In the genomic region with DNA sequence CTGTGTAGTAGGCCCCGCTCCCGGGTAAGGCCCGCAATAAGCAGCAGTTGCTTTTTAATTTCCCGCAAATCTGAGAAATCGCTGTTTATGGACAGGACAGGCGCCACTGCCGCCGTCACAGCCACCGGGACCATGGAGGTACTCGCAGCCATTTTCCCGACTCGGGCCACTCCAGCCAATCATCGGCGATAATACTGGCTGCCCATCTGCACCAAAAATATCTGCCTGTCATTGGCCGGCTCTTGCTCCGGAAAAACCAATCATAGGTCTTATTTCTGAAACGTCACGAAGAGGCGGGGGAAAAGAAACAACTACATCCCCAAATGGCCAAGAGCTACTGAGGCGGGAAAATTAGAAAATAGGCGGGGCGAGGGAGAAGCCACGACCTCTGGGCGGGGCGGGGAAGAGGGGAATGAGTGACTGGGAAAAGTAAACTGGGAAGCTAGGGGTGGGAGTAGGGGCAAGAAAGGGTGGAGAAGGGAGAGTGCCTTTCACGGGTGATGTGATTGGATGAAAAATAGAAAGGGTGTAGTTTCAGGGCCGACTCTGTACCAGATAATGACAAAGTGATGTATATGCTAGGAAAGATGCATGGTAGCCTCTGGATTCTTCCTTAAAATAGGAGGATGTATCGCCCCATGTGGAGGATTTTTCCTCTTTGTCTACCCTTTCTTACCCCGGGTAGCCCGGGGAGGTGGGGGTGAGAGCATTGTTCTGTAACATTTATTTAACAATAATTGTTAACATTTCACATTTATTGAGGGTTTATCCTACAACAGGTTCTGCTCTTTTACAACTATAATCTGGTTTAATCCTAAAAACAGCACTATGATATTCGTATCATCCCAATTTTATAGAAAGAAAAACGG, we compare ENCODE assay signal across 1 cellular context.
A peak's percentile ranks its signal among the peaks of the same experiment; 100 is the strongest.
TF ChIP-seq lines count a peak whose summit lies in the region.

A gene with protein sequence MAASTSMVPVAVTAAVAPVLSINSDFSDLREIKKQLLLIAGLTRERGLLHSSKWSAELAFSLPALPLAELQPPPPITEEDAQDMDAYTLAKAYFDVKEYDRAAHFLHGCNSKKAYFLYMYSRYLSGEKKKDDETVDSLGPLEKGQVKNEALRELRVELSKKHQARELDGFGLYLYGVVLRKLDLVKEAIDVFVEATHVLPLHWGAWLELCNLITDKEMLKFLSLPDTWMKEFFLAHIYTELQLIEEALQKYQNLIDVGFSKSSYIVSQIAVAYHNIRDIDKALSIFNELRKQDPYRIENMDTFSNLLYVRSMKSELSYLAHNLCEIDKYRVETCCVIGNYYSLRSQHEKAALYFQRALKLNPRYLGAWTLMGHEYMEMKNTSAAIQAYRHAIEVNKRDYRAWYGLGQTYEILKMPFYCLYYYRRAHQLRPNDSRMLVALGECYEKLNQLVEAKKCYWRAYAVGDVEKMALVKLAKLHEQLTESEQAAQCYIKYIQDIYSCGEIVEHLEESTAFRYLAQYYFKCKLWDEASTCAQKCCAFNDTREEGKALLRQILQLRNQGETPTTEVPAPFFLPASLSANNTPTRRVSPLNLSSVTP (minus strand): TSS at position 163 of the 869 bp plus-strand sequence. CDS start 11 bp downstream, at position 152.

TF ChIP-seq in HEK293, 187 proteins besides CTCF, POLR2A, EP300 and RAD21 (continued from another document and continues in another):
- no peak for TF ChIP-seq ZNF555 (tag by site-specific recombination; conservative IDR thresholded peaks at IDR 0.05)
- TF ChIP-seq ZNF175 (tag by site-specific recombination; IDR thresholded peaks at IDR 0.05): no peak
- TF ChIP-seq ZFP3 (tag by site-specific recombination; IDR thresholded peaks at IDR 0.05; ENCODE audit: low read depth): no peak
- TF ChIP-seq KLF9 (tag by site-specific recombination; IDR thresholded peaks at IDR 0.05; ENCODE audit: low read depth): peak; percentile 51
- peak; percentile 76 for TF ChIP-seq ZNF24 (tag by site-specific recombination; IDR thresholded peaks at IDR 0.05)
- TF ChIP-seq, protein P1, sequence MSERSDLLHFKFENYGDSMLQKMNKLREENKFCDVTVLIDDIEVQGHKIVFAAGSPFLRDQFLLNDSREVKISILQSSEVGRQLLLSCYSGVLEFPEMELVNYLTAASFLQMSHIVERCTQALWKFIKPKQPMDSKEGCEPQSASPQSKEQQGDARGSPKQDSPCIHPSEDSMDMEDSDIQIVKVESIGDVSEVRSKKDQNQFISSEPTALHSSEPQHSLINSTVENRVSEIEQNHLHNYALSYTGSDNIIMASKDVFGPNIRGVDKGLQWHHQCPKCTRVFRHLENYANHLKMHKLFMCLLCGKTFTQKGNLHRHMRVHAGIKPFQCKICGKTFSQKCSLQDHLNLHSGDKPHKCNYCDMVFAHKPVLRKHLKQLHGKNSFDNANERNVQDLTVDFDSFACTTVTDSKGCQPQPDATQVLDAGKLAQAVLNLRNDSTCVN (tag by site-specific recombination; optimal IDR thresholded peaks at IDR 0.05): no peak
- no peak for TF ChIP-seq ZNF701 (tag by site-specific recombination; IDR thresholded peaks at IDR 0.05)
- TF ChIP-seq, protein P2, sequence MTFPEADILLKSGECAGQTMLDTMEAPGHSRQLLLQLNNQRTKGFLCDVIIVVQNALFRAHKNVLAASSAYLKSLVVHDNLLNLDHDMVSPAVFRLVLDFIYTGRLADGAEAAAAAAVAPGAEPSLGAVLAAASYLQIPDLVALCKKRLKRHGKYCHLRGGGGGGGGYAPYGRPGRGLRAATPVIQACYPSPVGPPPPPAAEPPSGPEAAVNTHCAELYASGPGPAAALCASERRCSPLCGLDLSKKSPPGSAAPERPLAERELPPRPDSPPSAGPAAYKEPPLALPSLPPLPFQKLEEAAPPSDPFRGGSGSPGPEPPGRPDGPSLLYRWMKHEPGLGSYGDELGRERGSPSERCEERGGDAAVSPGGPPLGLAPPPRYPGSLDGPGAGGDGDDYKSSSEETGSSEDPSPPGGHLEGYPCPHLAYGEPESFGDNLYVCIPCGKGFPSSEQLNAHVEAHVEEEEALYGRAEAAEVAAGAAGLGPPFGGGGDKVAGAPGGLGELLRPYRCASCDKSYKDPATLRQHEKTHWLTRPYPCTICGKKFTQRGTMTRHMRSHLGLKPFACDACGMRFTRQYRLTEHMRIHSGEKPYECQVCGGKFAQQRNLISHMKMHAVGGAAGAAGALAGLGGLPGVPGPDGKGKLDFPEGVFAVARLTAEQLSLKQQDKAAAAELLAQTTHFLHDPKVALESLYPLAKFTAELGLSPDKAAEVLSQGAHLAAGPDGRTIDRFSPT (tag by site-specific recombination; IDR thresholded peaks at IDR 0.05): no peak
- TF ChIP-seq MEIS1 (CRISPR knock-in tag; IDR thresholded peaks at IDR 0.05; ENCODE audit: borderline replicate concordance): no peak
- no peak for TF ChIP-seq ZNF785 (tag by site-specific recombination; IDR thresholded peaks at IDR 0.05)
- TF ChIP-seq ZBTB21 (tag by site-specific recombination; IDR thresholded peaks at IDR 0.05): no peak
- TF ChIP-seq, protein P3, sequence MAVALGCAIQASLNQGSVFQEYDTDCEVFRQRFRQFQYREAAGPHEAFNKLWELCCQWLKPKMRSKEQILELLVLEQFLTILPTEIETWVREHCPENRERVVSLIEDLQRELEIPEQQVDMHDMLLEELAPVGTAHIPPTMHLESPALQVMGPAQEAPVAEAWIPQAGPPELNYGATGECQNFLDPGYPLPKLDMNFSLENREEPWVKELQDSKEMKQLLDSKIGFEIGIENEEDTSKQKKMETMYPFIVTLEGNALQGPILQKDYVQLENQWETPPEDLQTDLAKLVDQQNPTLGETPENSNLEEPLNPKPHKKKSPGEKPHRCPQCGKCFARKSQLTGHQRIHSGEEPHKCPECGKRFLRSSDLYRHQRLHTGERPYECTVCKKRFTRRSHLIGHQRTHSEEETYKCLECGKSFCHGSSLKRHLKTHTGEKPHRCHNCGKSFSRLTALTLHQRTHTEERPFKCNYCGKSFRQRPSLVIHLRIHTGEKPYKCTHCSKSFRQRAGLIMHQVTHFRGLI (tag by site-specific recombination; IDR thresholded peaks at IDR 0.05): no peak; the same call in 1 of the 2 replicates
- TF ChIP-seq, protein P4, sequence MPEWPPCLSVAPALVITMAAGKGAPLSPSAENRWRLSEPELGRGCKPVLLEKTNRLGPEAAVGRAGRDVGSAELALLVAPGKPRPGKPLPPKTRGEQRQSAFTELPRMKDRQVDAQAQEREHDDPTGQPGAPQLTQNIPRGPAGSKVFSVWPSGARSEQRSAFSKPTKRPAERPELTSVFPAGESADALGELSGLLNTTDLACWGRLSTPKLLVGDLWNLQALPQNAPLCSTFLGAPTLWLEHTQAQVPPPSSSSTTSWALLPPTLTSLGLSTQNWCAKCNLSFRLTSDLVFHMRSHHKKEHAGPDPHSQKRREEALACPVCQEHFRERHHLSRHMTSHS (tag by site-specific recombination; IDR thresholded peaks at IDR 0.05): no peak
- no peak for TF ChIP-seq ZNF169 (tag by site-specific recombination; IDR thresholded peaks at IDR 0.05)
- TF ChIP-seq ZNF830 (tag by site-specific recombination; IDR thresholded peaks at IDR 0.05; ENCODE audit: low read depth): no peak
- no peak for TF ChIP-seq KLF7 (tag by site-specific recombination; IDR thresholded peaks at IDR 0.05; ENCODE audit: borderline replicate concordance)
- TF ChIP-seq, protein P5, sequence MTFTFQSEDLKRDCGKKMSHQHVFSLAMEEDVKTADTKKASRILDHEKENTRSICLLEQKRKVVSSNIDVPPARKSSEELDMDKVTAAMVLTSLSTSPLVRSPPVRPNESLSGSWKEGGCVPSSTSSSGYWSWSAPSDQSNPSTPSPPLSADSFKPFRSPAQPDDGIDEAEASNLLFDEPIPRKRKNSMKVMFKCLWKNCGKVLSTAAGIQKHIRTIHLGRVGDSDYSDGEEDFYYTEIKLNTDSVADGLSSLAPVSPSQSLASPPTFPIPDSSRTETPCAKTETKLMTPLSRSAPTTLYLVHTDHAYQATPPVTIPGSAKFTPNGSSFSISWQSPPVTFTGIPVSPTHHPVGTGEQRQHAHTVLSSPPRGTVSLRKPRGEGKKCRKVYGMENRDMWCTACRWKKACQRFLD (tag by site-specific recombination; IDR thresholded peaks at IDR 0.05): no peak
- no peak for TF ChIP-seq ZNF138 (tag by site-specific recombination; IDR thresholded peaks at IDR 0.05; ENCODE audit: borderline replicate concordance)
- TF ChIP-seq ZIC2 (tag by site-specific recombination; IDR thresholded peaks at IDR 0.05): no peak
- TF ChIP-seq FEZF1 (tag by site-specific recombination; IDR thresholded peaks at IDR 0.05): 0 out of 2 replicates have a peak, but pooled peaks have one; percentile 29
- no peak for TF ChIP-seq ZNF623 (tag by site-specific recombination; IDR thresholded peaks at IDR 0.05)
- TF ChIP-seq ZNF677 (tag by site-specific recombination; IDR thresholded peaks at IDR 0.05): no peak
- TF ChIP-seq, protein P6, sequence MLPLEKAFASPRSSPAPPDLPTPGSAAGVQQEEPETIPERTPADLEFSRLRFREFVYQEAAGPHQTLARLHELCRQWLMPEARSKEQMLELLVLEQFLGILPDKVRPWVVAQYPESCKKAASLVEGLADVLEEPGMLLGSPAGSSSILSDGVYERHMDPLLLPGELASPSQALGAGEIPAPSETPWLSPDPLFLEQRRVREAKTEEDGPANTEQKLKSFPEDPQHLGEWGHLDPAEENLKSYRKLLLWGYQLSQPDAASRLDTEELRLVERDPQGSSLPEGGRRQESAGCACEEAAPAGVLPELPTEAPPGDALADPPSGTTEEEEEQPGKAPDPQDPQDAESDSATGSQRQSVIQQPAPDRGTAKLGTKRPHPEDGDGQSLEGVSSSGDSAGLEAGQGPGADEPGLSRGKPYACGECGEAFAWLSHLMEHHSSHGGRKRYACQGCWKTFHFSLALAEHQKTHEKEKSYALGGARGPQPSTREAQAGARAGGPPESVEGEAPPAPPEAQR (tag by site-specific recombination; IDR thresholded peaks at IDR 0.05): no peak
- TF ChIP-seq ZNF10 (tag by site-specific recombination; IDR thresholded peaks at IDR 0.05): 0 out of 2 replicates have a peak, but pooled peaks have one; percentile 31
- TF ChIP-seq YY1 (tag by site-specific recombination; IDR thresholded peaks at IDR 0.05): peak; percentile 92
- TF ChIP-seq, protein P7, sequence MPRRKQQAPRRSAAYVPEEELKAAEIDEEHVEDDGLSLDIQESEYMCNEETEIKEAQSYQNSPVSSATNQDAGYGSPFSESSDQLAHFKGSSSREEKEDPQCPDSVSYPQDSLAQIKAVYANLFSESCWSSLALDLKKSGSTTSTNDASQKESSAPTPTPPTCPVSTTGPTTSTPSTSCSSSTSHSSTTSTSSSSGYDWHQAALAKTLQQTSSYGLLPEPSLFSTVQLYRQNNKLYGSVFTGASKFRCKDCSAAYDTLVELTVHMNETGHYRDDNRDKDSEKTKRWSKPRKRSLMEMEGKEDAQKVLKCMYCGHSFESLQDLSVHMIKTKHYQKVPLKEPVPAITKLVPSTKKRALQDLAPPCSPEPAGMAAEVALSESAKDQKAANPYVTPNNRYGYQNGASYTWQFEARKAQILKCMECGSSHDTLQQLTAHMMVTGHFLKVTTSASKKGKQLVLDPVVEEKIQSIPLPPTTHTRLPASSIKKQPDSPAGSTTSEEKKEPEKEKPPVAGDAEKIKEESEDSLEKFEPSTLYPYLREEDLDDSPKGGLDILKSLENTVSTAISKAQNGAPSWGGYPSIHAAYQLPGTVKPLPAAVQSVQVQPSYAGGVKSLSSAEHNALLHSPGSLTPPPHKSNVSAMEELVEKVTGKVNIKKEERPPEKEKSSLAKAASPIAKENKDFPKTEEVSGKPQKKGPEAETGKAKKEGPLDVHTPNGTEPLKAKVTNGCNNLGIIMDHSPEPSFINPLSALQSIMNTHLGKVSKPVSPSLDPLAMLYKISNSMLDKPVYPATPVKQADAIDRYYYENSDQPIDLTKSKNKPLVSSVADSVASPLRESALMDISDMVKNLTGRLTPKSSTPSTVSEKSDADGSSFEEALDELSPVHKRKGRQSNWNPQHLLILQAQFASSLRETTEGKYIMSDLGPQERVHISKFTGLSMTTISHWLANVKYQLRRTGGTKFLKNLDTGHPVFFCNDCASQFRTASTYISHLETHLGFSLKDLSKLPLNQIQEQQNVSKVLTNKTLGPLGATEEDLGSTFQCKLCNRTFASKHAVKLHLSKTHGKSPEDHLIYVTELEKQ (tag by site-specific recombination; IDR thresholded peaks at IDR 0.05; ENCODE audit: borderline replicate concordance): no peak
- no peak; the same call in none of the 2 replicates for TF ChIP-seq ZNF629 (tag by site-specific recombination; IDR thresholded peaks at IDR 0.05)
- TF ChIP-seq, protein P8, sequence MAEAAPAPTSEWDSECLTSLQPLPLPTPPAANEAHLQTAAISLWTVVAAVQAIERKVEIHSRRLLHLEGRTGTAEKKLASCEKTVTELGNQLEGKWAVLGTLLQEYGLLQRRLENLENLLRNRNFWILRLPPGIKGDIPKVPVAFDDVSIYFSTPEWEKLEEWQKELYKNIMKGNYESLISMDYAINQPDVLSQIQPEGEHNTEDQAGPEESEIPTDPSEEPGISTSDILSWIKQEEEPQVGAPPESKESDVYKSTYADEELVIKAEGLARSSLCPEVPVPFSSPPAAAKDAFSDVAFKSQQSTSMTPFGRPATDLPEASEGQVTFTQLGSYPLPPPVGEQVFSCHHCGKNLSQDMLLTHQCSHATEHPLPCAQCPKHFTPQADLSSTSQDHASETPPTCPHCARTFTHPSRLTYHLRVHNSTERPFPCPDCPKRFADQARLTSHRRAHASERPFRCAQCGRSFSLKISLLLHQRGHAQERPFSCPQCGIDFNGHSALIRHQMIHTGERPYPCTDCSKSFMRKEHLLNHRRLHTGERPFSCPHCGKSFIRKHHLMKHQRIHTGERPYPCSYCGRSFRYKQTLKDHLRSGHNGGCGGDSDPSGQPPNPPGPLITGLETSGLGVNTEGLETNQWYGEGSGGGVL (tag by site-specific recombination; IDR thresholded peaks at IDR 0.05): peak; percentile 54
- no peak for TF ChIP-seq ZNF626 (tag by site-specific recombination; IDR thresholded peaks at IDR 0.05)
- TF ChIP-seq SP7 (tag by site-specific recombination; IDR thresholded peaks at IDR 0.05): peak; percentile 59; the same call in 1 of the 2 replicates
- TF ChIP-seq, protein P9, sequence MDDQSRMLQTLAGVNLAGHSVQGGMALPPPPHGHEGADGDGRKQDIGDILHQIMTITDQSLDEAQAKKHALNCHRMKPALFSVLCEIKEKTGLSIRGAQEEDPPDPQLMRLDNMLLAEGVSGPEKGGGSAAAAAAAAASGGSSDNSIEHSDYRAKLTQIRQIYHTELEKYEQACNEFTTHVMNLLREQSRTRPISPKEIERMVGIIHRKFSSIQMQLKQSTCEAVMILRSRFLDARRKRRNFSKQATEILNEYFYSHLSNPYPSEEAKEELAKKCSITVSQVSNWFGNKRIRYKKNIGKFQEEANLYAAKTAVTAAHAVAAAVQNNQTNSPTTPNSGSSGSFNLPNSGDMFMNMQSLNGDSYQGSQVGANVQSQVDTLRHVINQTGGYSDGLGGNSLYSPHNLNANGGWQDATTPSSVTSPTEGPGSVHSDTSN (CRISPR knock-in tag; IDR thresholded peaks at IDR 0.05): no peak
- no peak for TF ChIP-seq ZNF37A (tag by site-specific recombination; IDR thresholded peaks at IDR 0.05)
- TF ChIP-seq ZNF239 (tag by site-specific recombination; IDR thresholded peaks at IDR 0.05): no peak
- TF ChIP-seq, protein P10, sequence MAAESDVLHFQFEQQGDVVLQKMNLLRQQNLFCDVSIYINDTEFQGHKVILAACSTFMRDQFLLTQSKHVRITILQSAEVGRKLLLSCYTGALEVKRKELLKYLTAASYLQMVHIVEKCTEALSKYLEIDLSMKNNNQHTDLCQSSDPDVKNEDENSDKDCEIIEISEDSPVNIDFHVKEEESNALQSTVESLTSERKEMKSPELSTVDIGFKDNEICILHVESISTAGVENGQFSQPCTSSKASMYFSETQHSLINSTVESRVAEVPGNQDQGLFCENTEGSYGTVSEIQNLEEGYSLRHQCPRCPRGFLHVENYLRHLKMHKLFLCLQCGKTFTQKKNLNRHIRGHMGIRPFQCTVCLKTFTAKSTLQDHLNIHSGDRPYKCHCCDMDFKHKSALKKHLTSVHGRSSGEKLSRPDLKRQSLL (tag by site-specific recombination; IDR thresholded peaks at IDR 0.05): no peak
